Comparison of ENCODE assay signal across 8 cellular contexts in the genomic region with DNA sequence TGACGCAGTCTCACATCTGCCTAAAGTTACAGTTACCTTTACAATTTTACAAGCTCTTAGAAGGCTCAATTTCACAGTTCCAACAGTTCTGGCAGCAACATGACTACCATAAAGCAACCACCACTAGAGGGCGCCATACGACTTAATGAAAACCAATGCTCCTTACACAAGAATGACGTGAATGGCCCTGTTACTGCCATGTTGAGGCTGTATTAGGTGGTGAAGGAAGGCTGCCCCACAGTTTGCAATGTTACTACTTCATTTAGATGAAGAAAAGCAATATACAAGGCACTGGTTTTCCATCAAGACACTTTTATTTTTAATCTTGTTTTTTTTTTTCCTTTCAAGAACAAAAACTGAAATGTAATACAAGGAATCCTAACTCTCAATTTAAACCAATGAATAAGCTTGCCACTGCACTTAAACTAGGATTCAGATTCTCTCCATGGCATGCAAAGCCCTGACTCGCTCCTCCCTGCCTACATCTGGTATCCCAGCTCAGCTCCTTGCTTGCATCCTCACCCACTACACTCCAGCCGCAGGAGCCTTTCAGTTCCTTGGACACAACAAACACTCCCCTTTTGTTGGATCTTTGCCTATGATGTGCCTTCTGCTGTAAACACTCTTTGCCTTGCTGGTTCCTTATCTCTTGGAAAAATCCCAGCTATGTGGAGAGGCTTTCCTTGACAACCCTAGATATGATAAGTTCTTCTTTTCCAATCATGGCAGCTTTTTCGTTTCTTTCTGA.
DNase-seq lines count a peak whose midpoint lies in the region; ATAC-seq, FAIRE-seq and TF ChIP-seq lines count a peak whose summit lies in the region.

No MANE protein-coding gene starts in this region.

- H3K27me3 ChIP-seq in right lobe of liver = no peaks in the 10 kb centered on the region

- intact Hi-C loops in right lobe of liver (cut with DNase I) = no loop called here

- H3K36me3 ChIP-seq in right lobe of liver = no peaks in the 10 kb centered on the region

- H3K27ac ChIP-seq in C4-2B (no peak overlapping the region), right lobe of liver (no peak overlapping the region)

- TF ChIP-seq CTCF in C4-2B (conservative IDR thresholded peaks at IDR 0.05) (peak; percentile 75), choroid plexus epithelial cell (conservative IDR thresholded peaks at IDR 0.05; ENCODE audit: low read depth, low read length) (peak; percentile 82), right lobe of liver (IDR thresholded peaks at IDR 0.05) (peak; percentile 73 to 82 (median 78))

- peak; percentile 91 for FAIRE-seq in GM19239 (lab: Jason Lieb, UNC)

- TF ChIP-seq POLR2A in right lobe of liver (IDR thresholded peaks at IDR 0.05) = no peak

- ATAC-seq in HG03342 (IDR thresholded peaks at IDR 0.05; ENCODE audit: unreplicated experiment) = peak; percentile 97
- peak; percentile 85 to 96 (median 90) for ATAC-seq in right lobe of liver

- peaks cover 0 to 11% (median 0%) of the 10 kb centered on the region in 4 donors for H3K4me1 ChIP-seq in right lobe of liver

- WGBS in right lobe of liver (ENCODE audit: insufficient coverage, low coverage, low lambda C conversion rate, missing lambda C conversion rate) = 37% methylated on average over 7 of the region's 7 CpGs

- H3K4me3 ChIP-seq in choroid plexus epithelial cell (ENCODE audit: low read depth, low read length) (no peak overlapping the region), right lobe of liver (no peak overlapping the region)

- no peaks in the 10 kb centered on the region for H3K9me3 ChIP-seq in right lobe of liver

- DNase-seq in GM19239 (ENCODE audit: insufficient read length, low spot score) (peak; percentile 18), NCI-H460 (ENCODE audit: extremely low read depth, low read depth) (peak; percentile 73), choroid plexus epithelial cell (ENCODE audit: low read depth) (peak; percentile 95), right lobe of liver (peak; percentile 49 to 76 (median 49))
- DNase-seq in activated CD4-positive, alpha-beta T cell treated with anti-CD3 and anti-CD28 coated beads for 24 hours (ENCODE audit: low read depth in 2 of 2) = peak; percentile 59 to 66
- peak; percentile 20 to 51 (median 44) for DNase-seq in stimulated activated CD4-positive, alpha-beta T cell treated with anti-CD3 and anti-CD28 coated beads, TNF-alpha, amount 100 ng/mL, for 4 hours (ENCODE audit: low read depth in 3 of 3)

Comparison
In these comparisons a context has a peak if more than half of its experiments do, and no peak if none do; other contexts are left out.
1. DNase-seq: peak in every context shown above with its lines; median percentile 95 in choroid plexus epithelial cell; 73 in NCI-H460; 62 in activated CD4-positive, alpha-beta T cell treated with anti-CD3 and anti-CD28 coated beads for 24 hours; 49 in right lobe of liver; 44 in stimulated activated CD4-positive, alpha-beta T cell treated with anti-CD3 and anti-CD28 coated beads, TNF-alpha, amount 100 ng/mL, for 4 hours; 18 in GM19239.